In the genomic region with DNA sequence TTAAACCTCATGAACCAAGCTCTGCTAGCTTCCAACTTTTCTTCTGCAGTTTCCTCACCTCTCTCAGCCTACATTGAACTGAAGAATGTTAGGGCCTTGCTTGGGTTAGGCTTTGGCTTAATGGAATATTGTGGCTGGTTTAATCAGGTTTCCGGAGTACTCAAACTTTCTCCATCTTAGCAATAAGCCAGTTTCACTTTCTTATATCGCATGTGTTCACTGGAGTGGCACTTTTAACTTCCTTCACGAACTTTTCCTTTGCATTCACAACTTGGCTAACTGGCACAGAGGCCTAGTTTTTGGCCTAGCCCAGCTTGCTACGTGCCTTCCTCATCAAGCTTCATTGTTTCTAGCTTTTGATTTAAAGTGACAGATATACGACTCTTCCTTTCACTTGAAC, we compare ENCODE assay signal across 14 cellular contexts.
"Had no signal": no experiment of that assay in that cellular context is flagged by ENCODE, and none has a peak within 500 bp of the region (broad histone marks: within the 10 kb centered on the region; RNA-seq: fewer than 3 reads in every experiment).

No MANE protein-coding gene starts in this region.

- H3K27ac ChIP-seq: esophagus muscularis mucosa, foreskin keratinocyte, heart right ventricle, left ventricle myocardium inferior, sigmoid colon, thoracic aorta had no signal

- ATAC-seq: foreskin keratinocyte; heart right ventricle; stimulated activated naive CD8-positive, alpha-beta T cell treated with anti-CD3 and anti-CD28 coated beads, Interleukin-15, amount 100 ng/mL, for 72 hours had no signal

- H3K27ac Mint-ChIP-seq: activated CD4-positive, alpha-beta T cell treated with anti-CD3 and anti-CD28 coated beads, Interleukin-2, amount 10 ng/mL, durations not matched to agents 24 days and 14 days; activated T-helper 1 cell treated with anti-CD3 and anti-CD28 coated beads, Interleukin-12 subunit alpha, Interleukin-12 subunit beta, Interleukin-2, Interleukin-4 antibody, amounts not matched to agents 30 ng/mL and 10 ng/mL and 1 ng/mL, durations not matched to agents 14 hours and 24 hours and 36 hours; stimulated activated naive CD8-positive, alpha-beta T cell treated with anti-CD3 and anti-CD28 coated beads, Interleukin-15, amount 100 ng/mL, for 72 hours had no signal

- DNase-seq: activated CD4-positive, alpha-beta T cell treated with anti-CD3 and anti-CD28 coated beads, Interleukin-2, amount 10 ng/mL, durations not matched to agents 24 days and 14 days; activated naive CD4-positive, alpha-beta T cell treated with Interleukin-2 at 50 U/mL for 16 hours; foreskin keratinocyte; heart right ventricle; islet precursor cell; left ventricle myocardium inferior; mesendoderm; sigmoid colon; stimulated activated CD4-positive, alpha-beta T cell treated with anti-CD3 and anti-CD28 coated beads, Interleukin-12 subunit alpha, Interleukin-12 subunit beta, amount 100 ng/mL, for 4 hours; stimulated activated CD8-positive, alpha-beta memory T cell treated with anti-CD3 and anti-CD28 coated beads, Interleukin-4, amount 100 ng/mL, for 48 hours; stimulated activated naive CD8-positive, alpha-beta T cell treated with anti-CD3 and anti-CD28 coated beads, Interleukin-15, amount 100 ng/mL, for 72 hours had no signal

- H3K4me3 ChIP-seq: esophagus muscularis mucosa, heart right ventricle, left ventricle myocardium inferior, sigmoid colon, thoracic aorta had no signal

- H3K36me3 ChIP-seq: esophagus muscularis mucosa, heart right ventricle, left ventricle myocardium inferior, sigmoid colon, thoracic aorta had no signal

- H3K4me1 ChIP-seq: esophagus muscularis mucosa, sigmoid colon had no signal

- H3K9me3 ChIP-seq: thoracic aorta had no signal

- H3K4me3 Mint-ChIP-seq: activated CD4-positive, alpha-beta T cell treated with anti-CD3 and anti-CD28 coated beads, Interleukin-2, amount 10 ng/mL, durations not matched to agents 24 days and 14 days; activated T-helper 1 cell treated with anti-CD3 and anti-CD28 coated beads, Interleukin-12 subunit alpha, Interleukin-12 subunit beta, Interleukin-2, Interleukin-4 antibody, amounts not matched to agents 30 ng/mL and 10 ng/mL and 1 ng/mL, durations not matched to agents 14 hours and 24 hours and 36 hours; stimulated activated naive CD8-positive, alpha-beta T cell treated with anti-CD3 and anti-CD28 coated beads, Interleukin-15, amount 100 ng/mL, for 72 hours had no signal

- H3K4me1 Mint-ChIP-seq: activated CD4-positive, alpha-beta T cell treated with anti-CD3 and anti-CD28 coated beads, Interleukin-2, amount 10 ng/mL, durations not matched to agents 24 days and 14 days; stimulated activated naive CD8-positive, alpha-beta T cell treated with anti-CD3 and anti-CD28 coated beads, Interleukin-15, amount 100 ng/mL, for 72 hours had no signal

- H3K27me3 ChIP-seq: esophagus muscularis mucosa, foreskin keratinocyte, heart right ventricle, sigmoid colon had no signal
